ENCODE assay signal across 1 cellular context in genomic region chr15:45131510-45131909, GRCh38.
TF ChIP-seq lines count a peak whose summit lies in the region.

No MANE protein-coding gene starts in this region.

TF ChIP-seq in HepG2, 621 proteins besides CTCF, POLR2A, EP300 and RAD21:
- 0 out of 2 replicates have a peak, but pooled peaks have one; percentile 18 for TF ChIP-seq RARA (CRISPR knock-in tag; IDR thresholded peaks at IDR 0.05)
- peak; percentile 14 for TF ChIP-seq TEAD3 (CRISPR knock-in tag; optimal IDR thresholded peaks at IDR 0.05; ENCODE audit: borderline replicate concordance)
- 0 out of 2 replicates have a peak, but pooled peaks have one; percentile 11 for TF ChIP-seq GATAD2A (CRISPR knock-in tag; IDR thresholded peaks at IDR 0.05)
- no peak for TF ChIP-seq ZNF234 (CRISPR knock-in tag; conservative IDR thresholded peaks at IDR 0.05)
- TF ChIP-seq BCL6 (CRISPR knock-in tag; IDR thresholded peaks at IDR 0.05) = 0 out of 2 replicates have a peak, but pooled peaks have one; percentile 15
- no peak for TF ChIP-seq ELK4 (CRISPR knock-in tag; IDR thresholded peaks at IDR 0.05; ENCODE audit: borderline replicate concordance)
- TF ChIP-seq HNF4A (CRISPR knock-in tag; IDR thresholded peaks at IDR 0.05) = peak; percentile 25; the same call in 1 of the 2 replicates
- TF ChIP-seq ARID3A (IDR thresholded peaks at IDR 0.05; ENCODE audit: low read depth, low read length) = 0 out of 2 replicates have a peak, but pooled peaks have one; percentile 36
